In the genomic region with DNA sequence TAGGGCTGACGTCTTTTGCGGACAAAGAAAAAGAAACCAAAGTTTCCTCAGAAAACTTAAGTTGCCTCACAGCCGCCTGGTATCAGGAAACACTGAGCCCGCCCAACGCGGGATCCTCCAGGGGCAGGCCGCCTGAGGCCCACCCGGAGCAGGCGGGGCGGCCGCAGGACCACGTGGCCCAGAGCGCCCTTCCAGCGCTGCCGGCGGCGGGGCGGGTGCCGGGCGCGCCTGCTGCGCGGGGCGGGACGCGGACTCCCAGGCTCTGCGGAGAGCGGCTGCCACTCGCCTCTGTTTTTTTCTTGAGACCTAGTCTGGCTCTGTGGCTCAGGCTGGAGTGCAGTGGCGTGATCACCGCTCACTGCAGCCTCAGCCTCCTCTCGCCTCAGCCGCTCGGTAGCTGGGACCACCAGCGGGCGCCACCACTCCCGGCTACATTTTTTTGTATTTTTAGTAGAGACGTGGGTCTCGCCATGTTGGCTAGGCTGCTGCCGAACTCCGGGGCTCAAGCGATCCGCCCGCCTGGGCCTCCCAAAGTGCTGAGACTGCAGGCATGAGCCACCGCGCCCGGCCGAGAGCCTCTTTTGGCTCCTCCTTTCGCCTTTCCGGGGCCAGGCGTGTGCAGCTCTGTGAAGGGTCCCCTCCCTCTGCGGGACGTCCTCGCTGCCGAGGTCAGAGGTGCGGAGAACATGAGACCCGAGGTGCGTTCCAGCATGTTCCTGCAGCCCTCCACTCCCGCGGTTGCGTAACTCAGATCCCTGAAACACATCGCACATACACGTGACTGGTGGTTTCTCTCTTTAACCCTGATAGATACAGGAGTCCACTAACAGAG, we compare ENCODE assay signal across 1 cellular context.
TF ChIP-seq lines count a peak whose summit lies in the region.

No MANE protein-coding gene starts in this region.

TF ChIP-seq in HepG2, 621 proteins besides CTCF, POLR2A, EP300 and RAD21 (continues in another document):
- peak; percentile 81; the same call in 1 of the 2 replicates for TF ChIP-seq HOXA7 (CRISPR knock-in tag; IDR thresholded peaks at IDR 0.05)
- TF ChIP-seq KDM4B (CRISPR knock-in tag; IDR thresholded peaks at IDR 0.05): peak; percentile 97
- TF ChIP-seq ZNF30 (CRISPR knock-in tag; IDR thresholded peaks at IDR 0.05): 0 out of 2 replicates have a peak, but pooled peaks have one; percentile 67
- 0 out of 2 replicates have a peak, but pooled peaks have one; percentile 47 for TF ChIP-seq ZNF577 (CRISPR knock-in tag; IDR thresholded peaks at IDR 0.05; ENCODE audit: borderline replicate concordance, low read depth)
- peak; percentile 94 for TF ChIP-seq ZNF44 (CRISPR knock-in tag; IDR thresholded peaks at IDR 0.05)
- TF ChIP-seq, protein P1, sequence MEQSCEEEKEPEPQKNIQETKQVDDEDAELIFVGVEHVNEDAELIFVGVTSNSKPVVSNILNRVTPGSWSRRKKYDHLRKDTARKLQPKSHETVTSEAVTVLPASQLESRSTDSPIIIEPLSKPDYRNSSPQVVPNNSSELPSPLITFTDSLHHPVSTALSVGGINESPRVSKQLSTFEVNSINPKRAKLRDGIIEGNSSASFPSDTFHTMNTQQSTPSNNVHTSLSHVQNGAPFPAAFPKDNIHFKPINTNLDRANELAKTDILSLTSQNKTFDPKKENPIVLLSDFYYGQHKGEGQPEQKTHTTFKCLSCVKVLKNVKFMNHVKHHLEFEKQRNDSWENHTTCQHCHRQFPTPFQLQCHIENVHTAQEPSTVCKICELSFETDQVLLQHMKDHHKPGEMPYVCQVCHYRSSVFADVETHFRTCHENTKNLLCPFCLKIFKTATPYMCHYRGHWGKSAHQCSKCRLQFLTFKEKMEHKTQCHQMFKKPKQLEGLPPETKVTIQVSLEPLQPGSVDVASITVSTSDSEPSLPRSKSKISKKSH (CRISPR knock-in tag; IDR thresholded peaks at IDR 0.05; ENCODE audit: borderline replicate concordance): peak; percentile 99
- peak; percentile 99 for TF ChIP-seq PRMT3 (CRISPR knock-in tag; IDR thresholded peaks at IDR 0.05; ENCODE audit: borderline replicate concordance, low read depth)
- TF ChIP-seq ZFP90 (CRISPR knock-in tag; IDR thresholded peaks at IDR 0.05; ENCODE audit: borderline replicate concordance): peak; percentile 98
- 0 out of 2 replicates have a peak, but pooled peaks have one; percentile 65 for TF ChIP-seq ZNF20 (CRISPR knock-in tag; IDR thresholded peaks at IDR 0.05)
- TF ChIP-seq, protein P2, sequence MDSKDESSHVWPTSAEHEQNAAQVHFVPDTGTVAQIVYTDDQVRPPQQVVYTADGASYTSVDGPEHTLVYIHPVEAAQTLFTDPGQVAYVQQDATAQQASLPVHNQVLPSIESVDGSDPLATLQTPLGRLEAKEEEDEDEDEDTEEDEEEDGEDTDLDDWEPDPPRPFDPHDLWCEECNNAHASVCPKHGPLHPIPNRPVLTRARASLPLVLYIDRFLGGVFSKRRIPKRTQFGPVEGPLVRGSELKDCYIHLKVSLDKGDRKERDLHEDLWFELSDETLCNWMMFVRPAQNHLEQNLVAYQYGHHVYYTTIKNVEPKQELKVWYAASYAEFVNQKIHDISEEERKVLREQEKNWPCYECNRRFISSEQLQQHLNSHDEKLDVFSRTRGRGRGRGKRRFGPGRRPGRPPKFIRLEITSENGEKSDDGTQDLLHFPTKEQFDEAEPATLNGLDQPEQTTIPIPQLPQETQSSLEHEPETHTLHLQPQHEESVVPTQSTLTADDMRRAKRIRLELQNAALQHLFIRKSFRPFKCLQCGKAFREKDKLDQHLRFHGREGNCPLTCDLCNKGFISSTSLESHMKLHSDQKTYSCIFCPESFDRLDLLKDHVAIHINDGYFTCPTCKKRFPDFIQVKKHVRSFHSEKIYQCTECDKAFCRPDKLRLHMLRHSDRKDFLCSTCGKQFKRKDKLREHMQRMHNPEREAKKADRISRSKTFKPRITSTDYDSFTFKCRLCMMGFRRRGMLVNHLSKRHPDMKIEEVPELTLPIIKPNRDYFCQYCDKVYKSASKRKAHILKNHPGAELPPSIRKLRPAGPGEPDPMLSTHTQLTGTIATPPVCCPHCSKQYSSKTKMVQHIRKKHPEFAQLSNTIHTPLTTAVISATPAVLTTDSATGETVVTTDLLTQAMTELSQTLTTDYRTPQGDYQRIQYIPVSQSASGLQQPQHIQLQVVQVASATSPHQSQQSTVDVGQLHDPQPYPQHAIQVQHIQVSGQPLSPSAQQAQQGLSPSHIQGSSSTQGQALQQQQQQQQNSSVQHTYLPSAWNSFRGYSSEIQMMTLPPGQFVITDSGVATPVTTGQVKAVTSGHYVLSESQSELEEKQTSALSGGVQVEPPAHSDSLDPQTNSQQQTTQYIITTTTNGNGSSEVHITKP (CRISPR knock-in tag; IDR thresholded peaks at IDR 0.05; ENCODE audit: low read depth): peak; percentile 95
- TF ChIP-seq MXI1 (IDR thresholded peaks at IDR 0.05; ENCODE audit: borderline replicate concordance, low read depth, low read length): peak; percentile 71; the same call in 1 of the 3 replicates
- no peak for TF ChIP-seq ZFP62 (CRISPR knock-in tag; IDR thresholded peaks at IDR 0.05)
- TF ChIP-seq SCMH1 (CRISPR knock-in tag; IDR thresholded peaks at IDR 0.05; ENCODE audit: borderline replicate concordance): no peak
- TF ChIP-seq MIER2 (CRISPR knock-in tag; IDR thresholded peaks at IDR 0.05): peak; percentile 73
- peak; percentile 97 for TF ChIP-seq TEAD3 (CRISPR knock-in tag; optimal IDR thresholded peaks at IDR 0.05; ENCODE audit: borderline replicate concordance)
- TF ChIP-seq HCFC1 (IDR thresholded peaks at IDR 0.05; ENCODE audit: low read depth, low read length): no peak
- TF ChIP-seq KAT8 (CRISPR knock-in tag; IDR thresholded peaks at IDR 0.05): peak; percentile 76
- TF ChIP-seq, protein P3, sequence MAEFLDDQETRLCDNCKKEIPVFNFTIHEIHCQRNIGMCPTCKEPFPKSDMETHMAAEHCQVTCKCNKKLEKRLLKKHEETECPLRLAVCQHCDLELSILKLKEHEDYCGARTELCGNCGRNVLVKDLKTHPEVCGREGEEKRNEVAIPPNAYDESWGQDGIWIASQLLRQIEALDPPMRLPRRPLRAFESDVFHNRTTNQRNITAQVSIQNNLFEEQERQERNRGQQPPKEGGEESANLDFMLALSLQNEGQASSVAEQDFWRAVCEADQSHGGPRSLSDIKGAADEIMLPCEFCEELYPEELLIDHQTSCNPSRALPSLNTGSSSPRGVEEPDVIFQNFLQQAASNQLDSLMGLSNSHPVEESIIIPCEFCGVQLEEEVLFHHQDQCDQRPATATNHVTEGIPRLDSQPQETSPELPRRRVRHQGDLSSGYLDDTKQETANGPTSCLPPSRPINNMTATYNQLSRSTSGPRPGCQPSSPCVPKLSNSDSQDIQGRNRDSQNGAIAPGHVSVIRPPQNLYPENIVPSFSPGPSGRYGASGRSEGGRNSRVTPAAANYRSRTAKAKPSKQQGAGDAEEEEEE (CRISPR knock-in tag; IDR thresholded peaks at IDR 0.05; ENCODE audit: borderline replicate concordance): 0 out of 2 replicates have a peak, but pooled peaks have one; percentile 84
- TF ChIP-seq, protein P4, sequence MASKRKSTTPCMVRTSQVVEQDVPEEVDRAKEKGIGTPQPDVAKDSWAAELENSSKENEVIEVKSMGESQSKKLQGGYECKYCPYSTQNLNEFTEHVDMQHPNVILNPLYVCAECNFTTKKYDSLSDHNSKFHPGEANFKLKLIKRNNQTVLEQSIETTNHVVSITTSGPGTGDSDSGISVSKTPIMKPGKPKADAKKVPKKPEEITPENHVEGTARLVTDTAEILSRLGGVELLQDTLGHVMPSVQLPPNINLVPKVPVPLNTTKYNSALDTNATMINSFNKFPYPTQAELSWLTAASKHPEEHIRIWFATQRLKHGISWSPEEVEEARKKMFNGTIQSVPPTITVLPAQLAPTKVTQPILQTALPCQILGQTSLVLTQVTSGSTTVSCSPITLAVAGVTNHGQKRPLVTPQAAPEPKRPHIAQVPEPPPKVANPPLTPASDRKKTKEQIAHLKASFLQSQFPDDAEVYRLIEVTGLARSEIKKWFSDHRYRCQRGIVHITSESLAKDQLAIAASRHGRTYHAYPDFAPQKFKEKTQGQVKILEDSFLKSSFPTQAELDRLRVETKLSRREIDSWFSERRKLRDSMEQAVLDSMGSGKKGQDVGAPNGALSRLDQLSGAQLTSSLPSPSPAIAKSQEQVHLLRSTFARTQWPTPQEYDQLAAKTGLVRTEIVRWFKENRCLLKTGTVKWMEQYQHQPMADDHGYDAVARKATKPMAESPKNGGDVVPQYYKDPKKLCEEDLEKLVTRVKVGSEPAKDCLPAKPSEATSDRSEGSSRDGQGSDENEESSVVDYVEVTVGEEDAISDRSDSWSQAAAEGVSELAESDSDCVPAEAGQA (IDR thresholded peaks at IDR 0.05; ENCODE audit: low read depth): peak; percentile 75
- TF ChIP-seq, protein P4 (CRISPR knock-in tag; IDR thresholded peaks at IDR 0.05; ENCODE audit: borderline replicate concordance): peak; percentile 93
- peak; percentile 52; the same call in 1 of the 2 replicates for TF ChIP-seq NFYB (CRISPR knock-in tag; IDR thresholded peaks at IDR 0.05)
- peak; percentile 85; the same call in 1 of the 2 replicates for TF ChIP-seq SIN3A (IDR thresholded peaks at IDR 0.05; ENCODE audit: borderline replicate concordance, low read depth, low read length)
- TF ChIP-seq CENPX (CRISPR knock-in tag; IDR thresholded peaks at IDR 0.05): no peak
- peak; percentile 96 for TF ChIP-seq ZNF616 (CRISPR knock-in tag; IDR thresholded peaks at IDR 0.05; ENCODE audit: low read depth)
- TF ChIP-seq TAF15 (IDR thresholded peaks at IDR 0.05; ENCODE audit: low read depth, low read length, poor library complexity, severe bottlenecking): peak; percentile 68
- TF ChIP-seq ZSCAN20 (CRISPR knock-in tag; IDR thresholded peaks at IDR 0.05; ENCODE audit: borderline replicate concordance): peak; percentile 87
- TF ChIP-seq SOX13 (IDR thresholded peaks at IDR 0.05): no peak; the same call in 1 of the 2 replicates
- peak in 1 of 2 experiments; percentile 92; a peak in 2 of 4 replicates for TF ChIP-seq SOX13 (CRISPR knock-in tag; conservative IDR thresholded peaks at IDR 0.05 in 1 of 2, IDR thresholded peaks at IDR 0.05 in 1 of 2)
- peak; percentile 74; the same call in 1 of the 2 replicates for TF ChIP-seq TEAD2 (CRISPR knock-in tag; IDR thresholded peaks at IDR 0.05)
- TF ChIP-seq ZNF761 (CRISPR knock-in tag; conservative IDR thresholded peaks at IDR 0.05): peak; percentile 93
- TF ChIP-seq MAFF (IDR thresholded peaks at IDR 0.05; ENCODE audit: low read depth, low read length): no peak
- TF ChIP-seq CAMTA2 (CRISPR knock-in tag; IDR thresholded peaks at IDR 0.05; ENCODE audit: borderline replicate concordance): no peak; the same call in 1 of the 2 replicates
- no peak for TF ChIP-seq PAF1 (CRISPR knock-in tag; IDR thresholded peaks at IDR 0.05)
- TF ChIP-seq DMAP1 (CRISPR knock-in tag; IDR thresholded peaks at IDR 0.05): peak; percentile 97
- TF ChIP-seq, protein P5, sequence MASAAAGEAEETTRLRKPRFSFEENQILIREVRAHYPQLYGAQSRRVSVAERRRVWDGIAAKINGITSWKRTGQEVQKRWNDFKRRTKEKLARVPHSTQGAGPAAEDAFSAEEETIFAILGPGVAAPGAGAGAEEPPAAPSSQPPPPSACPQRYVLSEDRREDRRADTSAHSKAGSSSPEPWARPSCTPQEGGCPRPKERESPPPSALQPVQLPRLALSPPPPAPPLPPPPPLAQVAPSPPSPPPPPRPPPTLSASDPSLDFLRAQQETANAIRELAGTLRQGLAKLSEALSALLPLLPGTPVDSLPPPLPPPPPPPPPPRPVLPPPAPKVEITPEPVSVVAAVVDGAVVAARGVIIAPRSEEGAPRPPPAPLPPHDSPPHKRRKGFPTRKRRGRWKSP (CRISPR knock-in tag; IDR thresholded peaks at IDR 0.05): peak; percentile 99
- peak; percentile 96 for TF ChIP-seq IRX3 (CRISPR knock-in tag; IDR thresholded peaks at IDR 0.05; ENCODE audit: borderline replicate concordance, low read depth)
- TF ChIP-seq ZIK1 (CRISPR knock-in tag; IDR thresholded peaks at IDR 0.05; ENCODE audit: borderline replicate concordance, low read depth): peak; percentile 94; the same call in 1 of the 2 replicates
- TF ChIP-seq ZNF777 (CRISPR knock-in tag; IDR thresholded peaks at IDR 0.05): peak; percentile 89
- TF ChIP-seq, protein P6, sequence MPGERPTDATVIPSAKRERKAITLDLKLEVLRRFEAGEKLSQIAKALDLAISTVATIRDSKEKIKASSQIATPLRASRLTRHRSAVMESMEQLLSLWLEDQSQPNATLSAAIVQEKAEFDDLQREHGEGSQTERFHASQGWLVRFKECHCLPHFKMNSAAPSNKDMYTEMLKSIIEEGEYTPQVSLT (CRISPR knock-in tag; IDR thresholded peaks at IDR 0.05; ENCODE audit: borderline replicate concordance, low read depth): peak; percentile 96; the same call in 1 of the 2 replicates
- TF ChIP-seq, protein P7, sequence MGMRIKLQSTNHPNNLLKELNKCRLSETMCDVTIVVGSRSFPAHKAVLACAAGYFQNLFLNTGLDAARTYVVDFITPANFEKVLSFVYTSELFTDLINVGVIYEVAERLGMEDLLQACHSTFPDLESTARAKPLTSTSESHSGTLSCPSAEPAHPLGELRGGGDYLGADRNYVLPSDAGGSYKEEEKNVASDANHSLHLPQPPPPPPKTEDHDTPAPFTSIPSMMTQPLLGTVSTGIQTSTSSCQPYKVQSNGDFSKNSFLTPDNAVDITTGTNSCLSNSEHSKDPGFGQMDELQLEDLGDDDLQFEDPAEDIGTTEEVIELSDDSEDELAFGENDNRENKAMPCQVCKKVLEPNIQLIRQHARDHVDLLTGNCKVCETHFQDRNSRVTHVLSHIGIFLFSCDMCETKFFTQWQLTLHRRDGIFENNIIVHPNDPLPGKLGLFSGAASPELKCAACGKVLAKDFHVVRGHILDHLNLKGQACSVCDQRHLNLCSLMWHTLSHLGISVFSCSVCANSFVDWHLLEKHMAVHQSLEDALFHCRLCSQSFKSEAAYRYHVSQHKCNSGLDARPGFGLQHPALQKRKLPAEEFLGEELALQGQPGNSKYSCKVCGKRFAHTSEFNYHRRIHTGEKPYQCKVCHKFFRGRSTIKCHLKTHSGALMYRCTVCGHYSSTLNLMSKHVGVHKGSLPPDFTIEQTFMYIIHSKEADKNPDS (CRISPR knock-in tag; IDR thresholded peaks at IDR 0.05): peak; percentile 80; the same call in 1 of the 2 replicates
- peak; percentile 89 for TF ChIP-seq ZNF556 (CRISPR knock-in tag; IDR thresholded peaks at IDR 0.05; ENCODE audit: borderline replicate concordance)
